ENCODE assay signal across 9 cellular contexts in genomic region chr2:98806266-98806697, GRCh38.
DNase-seq lines count a peak whose midpoint lies in the region; ATAC-seq and TF ChIP-seq lines count a peak whose summit lies in the region.
"Had no signal": no experiment of that assay in that cellular context is flagged by ENCODE, and none has a peak within 500 bp of the region (broad histone marks: within the 10 kb centered on the region; RNA-seq: fewer than 3 reads in every experiment).

No MANE protein-coding gene starts in this region.

- no peak overlapping the region for H3K4me3 Mint-ChIP-seq in activated CD4-positive, alpha-beta memory T cell treated with anti-CD3 and anti-CD28 coated beads for 36 hours

- no peak overlapping the region for H3K27ac Mint-ChIP-seq in activated CD4-positive, alpha-beta memory T cell treated with anti-CD3 and anti-CD28 coated beads for 36 hours

- H3K4me1 Mint-ChIP-seq in activated CD4-positive, alpha-beta memory T cell treated with anti-CD3 and anti-CD28 coated beads for 36 hours (ENCODE audit: low read depth) = peaks cover 9% of the 10 kb centered on the region

- intact Hi-C loops in activated CD4-positive, alpha-beta memory T cell treated with anti-CD3 and anti-CD28 coated beads for 36 hours (cut with micrococcal nuclease) = no loop called here

- H3K27me3 Mint-ChIP-seq in activated CD4-positive, alpha-beta memory T cell treated with anti-CD3 and anti-CD28 coated beads for 36 hours = no peaks in the 10 kb centered on the region

- POLR2A ChIA-PET in activated CD4-positive, alpha-beta memory T cell treated with anti-CD3 and anti-CD28 coated beads for 36 hours (lab: Charles Lee) = interaction anchor here (0.6 kb wide), 1 partner anchor 55 kb away, joined by 3 read pairs; no protein-coding TSS in a partner anchor

- H3K9me3 Mint-ChIP-seq in activated CD4-positive, alpha-beta memory T cell treated with anti-CD3 and anti-CD28 coated beads for 36 hours = no peaks in the 10 kb centered on the region

- CTCF ChIA-PET in activated CD4-positive, alpha-beta memory T cell treated with anti-CD3 and anti-CD28 coated beads for 36 hours (lab: Charles Lee) = no interaction called here

- DNase-seq in AG10803 (ENCODE audit: low read depth) (peak; percentile 34), NCI-H2196 treated with DMSO at 0.1 percent for 48 hours (lab: John Stamatoyannopoulos, UW; ENCODE audit: unreplicated experiment) (peak; percentile 85), ecto neural progenitor cell (ENCODE audit: low spot score) (peak; percentile 43), medulla oblongata (ENCODE audit: extremely low spot score) (peak; percentile 82), NCI-H526 treated with DMSO at 0.1 percent for 48 hours (lab: John Stamatoyannopoulos, UW) (no peak), superior temporal gyrus (ENCODE audit: extremely low spot score) (no peak)
- no peak for DNase-seq in activated CD4-positive, alpha-beta memory T cell treated with anti-CD3 and anti-CD28 coated beads for 36 hours
- DNase-seq: activated CD8-positive, alpha-beta memory T cell treated with anti-CD3 and anti-CD28 coated beads, Interleukin-2, amount 50 U/mL, for 4 hours had no signal

- no peak for TF ChIP-seq CTCF in AG10803 (conservative IDR thresholded peaks at IDR 0.05; ENCODE audit: low read length)

- no peak for ATAC-seq in activated CD4-positive, CD25-positive, alpha-beta regulatory T cell treated with anti-CD3 and anti-CD28 coated beads, Interleukin-2, amount 50 U/mL, for 24 hours

- H3K4me3 ChIP-seq in AG10803 (ENCODE audit: low read length) = no peak overlapping the region

- H3K36me3 Mint-ChIP-seq in activated CD4-positive, alpha-beta memory T cell treated with anti-CD3 and anti-CD28 coated beads for 36 hours = no peaks in the 10 kb centered on the region

Comparison
In these comparisons a context has a peak if more than half of its experiments do, and no peak if none do; other contexts are left out.
1. DNase-seq: peak in AG10803 (single experiment), NCI-H2196 treated with DMSO at 0.1 percent for 48 hours (single experiment), ecto neural progenitor cell (single experiment) and medulla oblongata (single experiment); none in activated CD4-positive, alpha-beta memory T cell treated with anti-CD3 and anti-CD28 coated beads for 36 hours (single experiment), NCI-H526 treated with DMSO at 0.1 percent for 48 hours (single experiment) and superior temporal gyrus (single experiment).